In the genomic region with DNA sequence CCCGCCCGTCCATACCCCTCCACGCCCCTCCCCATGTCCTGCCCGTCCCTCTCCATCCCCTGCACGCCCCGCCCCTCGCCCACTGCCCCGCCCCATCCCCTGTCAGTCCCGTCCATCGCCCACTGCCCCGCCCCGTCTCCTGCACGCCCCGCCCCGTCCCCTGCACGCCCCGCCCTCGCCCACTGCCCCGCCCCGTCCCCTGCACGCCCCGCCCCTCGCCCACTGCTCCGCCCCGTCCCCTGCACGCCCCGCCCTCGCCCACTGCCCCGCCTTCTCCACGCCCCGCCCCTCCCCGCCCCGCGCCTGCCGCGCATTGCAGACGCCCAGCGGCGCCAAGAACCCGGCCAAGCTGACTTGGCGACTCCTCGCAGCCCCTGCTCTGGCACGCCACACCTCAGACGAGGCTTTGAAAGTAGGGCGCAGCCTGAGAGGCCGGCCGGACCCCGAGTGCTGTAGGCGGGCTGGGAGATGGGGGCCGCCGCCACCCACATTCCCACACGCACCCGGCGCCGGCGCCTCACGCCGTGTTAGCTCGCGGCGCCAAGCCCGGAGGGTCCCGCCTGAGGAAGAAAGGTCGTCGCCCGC, we compare ENCODE assay signal across 8 cellular contexts. TPM values are rescaled to one million over a fixed set of nuclear protein-coding genes. Genes with fewer than 3 reads are reported as not detected.
DNase-seq lines count a peak whose midpoint lies in the region; ATAC-seq and TF ChIP-seq lines count a peak whose summit lies in the region.

A gene (plus strand): TSS at position 316 of the 585 bp plus-strand sequence. CDS start 2,410 bp downstream, outside the sequence.

- peak within 1 kb of the TSS; percentile 100 for H3K4me2 ChIP-seq in IMR-90 (ENCODE audit: low read depth, low read length)

- TF ChIP-seq POLR2A in IMR-90 (IDR thresholded peaks at IDR 0.05; ENCODE audit: low read depth, low read length): no peak

- peak within 1 kb of the TSS; percentile 30; the same call in 1 of the 2 replicates for H2BK120ac ChIP-seq in IMR-90 (ENCODE audit: low read depth, low read length)

- no peaks in the 10 kb centered on the region for H3K79me1 ChIP-seq in IMR-90 (ENCODE audit: low read depth in 1 of 2, low read length in 2 of 2)

- H2AK9ac ChIP-seq in IMR-90 (replicated peaks; ENCODE audit: low read depth, low read length, poor library complexity): peak within 1 kb of the TSS; percentile 81

- DNase-seq in EL: peak; percentile 75
- peak; percentile 60 for DNase-seq in IMR-90
- peak; percentile 58 for DNase-seq in brain microvascular endothelial cell
- peak; percentile 27 for DNase-seq in skeletal muscle cell (ENCODE audit: low read depth)
- DNase-seq in cerebellar nuclear complex (lab: John Stamatoyannopoulos, UW): no peak

- peak within 1 kb of the TSS; percentile 96 for H2AFZ ChIP-seq in IMR-90 (replicated peaks; ENCODE audit: low read length, poor library complexity)

- H4K20me1 ChIP-seq in IMR-90 (ENCODE audit: insufficient read depth, low read length): no peaks in the 10 kb centered on the region

- H4K8ac ChIP-seq in IMR-90 (ENCODE audit: low read depth in 2 of 2, low read length in 2 of 2): peak within 1 kb of the TSS; percentile 21 to 76; a peak in 2 of 4 replicates

- dilution Hi-C loops in IMR-90 (cut with HindIII; ENCODE audit: low sequenced_read_pairs, unreplicated experiment): no loop called here

- H3K4me1 ChIP-seq in IMR-90 (ENCODE audit: control insufficient read depth, insufficient read depth, low read length) (no peaks in the 10 kb centered on the region), iPS-18a (ENCODE audit: control insufficient read depth, low read depth, low read length) (no peaks in the 10 kb centered on the region)

- TF ChIP-seq RAD21 in IMR-90 (IDR thresholded peaks at IDR 0.05; ENCODE audit: low read length): 0 out of 2 replicates have a peak, but pooled peaks have one; percentile 13

- H4K91ac ChIP-seq in IMR-90 (ENCODE audit: insufficient read depth, low read depth, low read length): peak within 1 kb of the TSS; percentile 47; the same call in 1 of the 2 replicates

- WGBS in IMR-90 (ENCODE audit: extremely low coverage in 2 of 2, insufficient read length in 1 of 2), 2 experiments: 0% methylated on average over 14 of the region's 66 CpGs; no CpG with 5 or more reads in 1 of the 2 experiments

- H2BK20ac ChIP-seq in IMR-90 (ENCODE audit: low read depth, low read length): no peak within 1 kb of the TSS

- H2BK15ac ChIP-seq in IMR-90 (ENCODE audit: low read depth, low read length): peak within 1 kb of the TSS; percentile 22; the same call in 2 of the 3 replicates

- H2BK5ac ChIP-seq in IMR-90 (ENCODE audit: low read depth, low read length, poor library complexity, severe bottlenecking): no peak within 1 kb of the TSS

- peak within 1 kb of the TSS; percentile 27; the same call in 1 of the 2 replicates for H3K14ac ChIP-seq in IMR-90 (replicated peaks; ENCODE audit: low read depth, low read length)

- H3K4ac ChIP-seq in IMR-90 (ENCODE audit: low read depth, low read length): peak within 1 kb of the TSS; percentile 64

- peak within 1 kb of the TSS; percentile 23; the same call in 1 of the 2 replicates for H3K18ac ChIP-seq in IMR-90 (ENCODE audit: low read depth, low read length)

- in situ Hi-C loops in IMR-90 (cut with MboI; ENCODE audit: low sequenced_read_pairs) (no loop called here), brain microvascular endothelial cell (cut with HindIII; ENCODE audit: low pct_ligation_motif_present, low sequenced_read_pairs) (no loop called here)

- H3K23ac ChIP-seq in IMR-90 (ENCODE audit: low read depth, low read length): no peak within 1 kb of the TSS

- H2AK5ac ChIP-seq in IMR-90 (ENCODE audit: low read depth, low read length): peak within 1 kb of the TSS; percentile 39; the same call in 1 of the 2 replicates

- H3K27ac ChIP-seq in IMR-90 (ENCODE audit: insufficient read depth, low read length) (peak within 1 kb of the TSS; percentile 4; the same call in 1 of the 2 replicates), VCaP (peak within 1 kb of the TSS; percentile 33; the same call in 1 of the 2 replicates), brain microvascular endothelial cell (no peak within 1 kb of the TSS), iPS-18a (ENCODE audit: low read length) (no peak within 1 kb of the TSS)

- ATAC-seq in IMR-90 (ENCODE audit: low read depth) (peak; percentile 92), GM21360 (IDR thresholded peaks at IDR 0.05; ENCODE audit: unreplicated experiment) (no peak)

- H3K9me3 ChIP-seq in IMR-90 (ENCODE audit: control insufficient read depth, insufficient read depth, low read length): no peaks in the 10 kb centered on the region; the same call in 1 of the 2 replicates
- H3K9me3 ChIP-seq in iPS-18a (ENCODE audit: control insufficient read depth, low read depth, low read length): no peaks in the 10 kb centered on the region

- peak within 1 kb of the TSS; percentile 42 for H3K9ac ChIP-seq in IMR-90 (ENCODE audit: low read depth, low read length)
- peak within 1 kb of the TSS; percentile 50 for H3K9ac ChIP-seq in iPS-18a (ENCODE audit: low read length)

- peak within 1 kb of the TSS; percentile 86 for H3K4me3 ChIP-seq in IMR-90 (ENCODE audit: insufficient read depth, low read depth, low read length)
- H3K4me3 ChIP-seq in brain microvascular endothelial cell (ENCODE audit: low read depth, low read length): peak within 1 kb of the TSS; percentile 62
- H3K4me3 ChIP-seq in iPS-18a (ENCODE audit: low read length): peak within 1 kb of the TSS; percentile 69
- peak within 1 kb of the TSS; percentile 75 for H3K4me3 ChIP-seq in skeletal muscle cell (ENCODE audit: low read depth, low read length)

- BruUV-seq in IMR-90 (replicated peaks; lab: Mats Ljungman, UMichigan): no TSS peak

- H3K9me1 ChIP-seq in IMR-90 (ENCODE audit: insufficient read depth, low read length): no peaks in the 10 kb centered on the region

- H4K5ac ChIP-seq in IMR-90 (ENCODE audit: low read depth, low read length): peak within 1 kb of the TSS; percentile 54; the same call in 1 of the 2 replicates

- H3K36me3 ChIP-seq in IMR-90 (ENCODE audit: control insufficient read depth, insufficient read depth, low read length) (no peaks in the 10 kb centered on the region), brain microvascular endothelial cell (replicated peaks) (no peaks in the 10 kb centered on the region), iPS-18a (ENCODE audit: control insufficient read depth, low read depth, low read length) (no peaks in the 10 kb centered on the region)

- CTCF ChIA-PET in IMR-90 (lab: Yijun Ruan, JAX): interaction anchor here (0.6 kb wide), 1 partner anchor 73 kb away, joined by 3 read pairs; no protein-coding TSS in a partner anchor

- no peak within 1 kb of the TSS; the same call in 1 of the 2 replicates for H3K56ac ChIP-seq in IMR-90 (ENCODE audit: extremely low read depth, insufficient read depth, low read length)

- TF ChIP-seq CTCF in IMR-90 (conservative IDR thresholded peaks at IDR 0.05; ENCODE audit: low read depth, low read length) (no peak), VCaP (conservative IDR thresholded peaks at IDR 0.05) (no peak), brain microvascular endothelial cell (IDR thresholded peaks at IDR 0.05; ENCODE audit: low read depth, low read length, missing control alignments) (no peak)

- POLR2A ChIA-PET in IMR-90 (lab: Charles Lee; ENCODE audit: unreplicated experiment): no interaction called here

- intact Hi-C loops in IMR-90 (cut with micrococcal nuclease): loop anchor here (2.0 kb wide), 1 partner anchor 41 kb away; a partner anchor contains a TSS

- H3K27me3 ChIP-seq in IMR-90 (ENCODE audit: control insufficient read depth, insufficient read depth, low read length): peaks cover 8% of the 10 kb centered on the region
- peaks cover 2% of the 10 kb centered on the region for H3K27me3 ChIP-seq in brain microvascular endothelial cell (replicated peaks)
- peaks cover 38% of the 10 kb centered on the region for H3K27me3 ChIP-seq in iPS-18a (ENCODE audit: control insufficient read depth, insufficient read depth, low read length)

TF ChIP-seq in IMR-90, 13 proteins besides CTCF, POLR2A, EP300 and RAD21:
- TF ChIP-seq RFX5 (IDR thresholded peaks at IDR 0.05; ENCODE audit: low read depth, low read length) (no peak), RCOR1 (IDR thresholded peaks at IDR 0.05; ENCODE audit: insufficient replicate concordance, low read length) (no peak), FOS (IDR thresholded peaks at IDR 0.05; ENCODE audit: low read depth, low read length) (no peak), NFE2L2 (IDR thresholded peaks at IDR 0.05; ENCODE audit: low read depth, low read length) (no peak), MXI1 (IDR thresholded peaks at IDR 0.05; ENCODE audit: borderline replicate concordance, low read depth, low read length) (no peak), MAFK (IDR thresholded peaks at IDR 0.05; ENCODE audit: low read depth, low read length) (no peak), CHD1 (IDR thresholded peaks at IDR 0.05; ENCODE audit: low read depth, low read length) (no peak)
- TF ChIP-seq, protein P1, sequence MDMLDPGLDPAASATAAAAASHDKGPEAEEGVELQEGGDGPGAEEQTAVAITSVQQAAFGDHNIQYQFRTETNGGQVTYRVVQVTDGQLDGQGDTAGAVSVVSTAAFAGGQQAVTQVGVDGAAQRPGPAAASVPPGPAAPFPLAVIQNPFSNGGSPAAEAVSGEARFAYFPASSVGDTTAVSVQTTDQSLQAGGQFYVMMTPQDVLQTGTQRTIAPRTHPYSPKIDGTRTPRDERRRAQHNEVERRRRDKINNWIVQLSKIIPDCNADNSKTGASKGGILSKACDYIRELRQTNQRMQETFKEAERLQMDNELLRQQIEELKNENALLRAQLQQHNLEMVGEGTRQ (IDR thresholded peaks at IDR 0.05; ENCODE audit: low read depth, low read length): no peak

RNA-seq across cellular contexts. Expression of the gene that starts here (rescaled TPM):
- total RNA-seq in IMR-90 (2012; rRNA removed): under 0.01 TPM in 1 of 2 replicates, not detected in the other
- polyA plus RNA-seq in IMR-90 (2012; rRNA removed): not detected in 2 replicates
- not detected in 2 replicates for polyA plus RNA-seq in IMR-90 (2012; cell fraction: cytosol; rRNA removed)
- polyA plus RNA-seq in IMR-90 (2012; cell fraction: nucleus; rRNA removed; ENCODE audit: low replicate concordance): 0.03 TPM in 1 of 2 replicates, not detected in the other

Comparison
In these comparisons a context has a peak if more than half of its experiments do, and no peak if none do; other contexts are left out.
1. Peak in DNase-seq, ATAC-seq, H3K4me3 ChIP-seq, H3K27ac ChIP-seq, H3K9ac ChIP-seq and H3K4me2 ChIP-seq in IMR-90; RNA of the gene not detected or under 1 TPM.
2. DNase-seq: peak in EL (single experiment), brain microvascular endothelial cell (single experiment) and skeletal muscle cell (single experiment); none in cerebellar nuclear complex (0 of 2).
3. Peak in every context shown above with its lines, with median percentiles within 50 percentile points of each other: H3K4me3 ChIP-seq.